ENCODE assay signal across 1 cellular context in the genomic region with DNA sequence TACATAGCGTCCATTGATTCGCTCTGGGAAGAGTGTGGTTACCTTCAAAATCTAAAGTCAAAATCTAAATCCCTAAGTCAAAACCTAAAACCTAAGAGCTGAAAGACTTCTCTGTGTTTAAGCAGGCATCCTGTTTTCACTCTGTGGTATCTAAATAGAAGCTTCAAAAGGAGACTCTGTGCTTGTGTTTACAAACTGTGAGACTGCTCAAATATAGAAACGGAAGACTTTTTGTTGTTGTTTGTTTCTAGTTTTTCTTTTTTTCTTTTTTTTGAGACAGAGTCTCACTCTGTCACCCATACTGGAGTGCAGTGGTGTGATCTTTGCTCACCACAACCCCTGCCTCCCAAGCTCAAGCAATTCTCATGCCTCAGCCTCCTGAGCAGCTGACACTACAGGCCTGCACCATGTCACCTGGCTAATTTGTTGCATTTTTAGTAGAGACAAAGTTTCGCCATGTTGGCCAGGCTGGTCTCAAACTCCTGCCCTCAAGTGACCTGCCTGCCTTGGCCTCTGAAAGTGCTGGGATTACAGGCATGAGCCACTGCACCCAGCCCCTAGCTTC.
TF ChIP-seq lines count a peak whose summit lies in the region.

No MANE protein-coding gene starts in this region.

TF ChIP-seq in HepG2, 621 proteins besides CTCF, POLR2A, EP300 and RAD21 (continued from another document and continues in another):
- TF ChIP-seq, protein P1, sequence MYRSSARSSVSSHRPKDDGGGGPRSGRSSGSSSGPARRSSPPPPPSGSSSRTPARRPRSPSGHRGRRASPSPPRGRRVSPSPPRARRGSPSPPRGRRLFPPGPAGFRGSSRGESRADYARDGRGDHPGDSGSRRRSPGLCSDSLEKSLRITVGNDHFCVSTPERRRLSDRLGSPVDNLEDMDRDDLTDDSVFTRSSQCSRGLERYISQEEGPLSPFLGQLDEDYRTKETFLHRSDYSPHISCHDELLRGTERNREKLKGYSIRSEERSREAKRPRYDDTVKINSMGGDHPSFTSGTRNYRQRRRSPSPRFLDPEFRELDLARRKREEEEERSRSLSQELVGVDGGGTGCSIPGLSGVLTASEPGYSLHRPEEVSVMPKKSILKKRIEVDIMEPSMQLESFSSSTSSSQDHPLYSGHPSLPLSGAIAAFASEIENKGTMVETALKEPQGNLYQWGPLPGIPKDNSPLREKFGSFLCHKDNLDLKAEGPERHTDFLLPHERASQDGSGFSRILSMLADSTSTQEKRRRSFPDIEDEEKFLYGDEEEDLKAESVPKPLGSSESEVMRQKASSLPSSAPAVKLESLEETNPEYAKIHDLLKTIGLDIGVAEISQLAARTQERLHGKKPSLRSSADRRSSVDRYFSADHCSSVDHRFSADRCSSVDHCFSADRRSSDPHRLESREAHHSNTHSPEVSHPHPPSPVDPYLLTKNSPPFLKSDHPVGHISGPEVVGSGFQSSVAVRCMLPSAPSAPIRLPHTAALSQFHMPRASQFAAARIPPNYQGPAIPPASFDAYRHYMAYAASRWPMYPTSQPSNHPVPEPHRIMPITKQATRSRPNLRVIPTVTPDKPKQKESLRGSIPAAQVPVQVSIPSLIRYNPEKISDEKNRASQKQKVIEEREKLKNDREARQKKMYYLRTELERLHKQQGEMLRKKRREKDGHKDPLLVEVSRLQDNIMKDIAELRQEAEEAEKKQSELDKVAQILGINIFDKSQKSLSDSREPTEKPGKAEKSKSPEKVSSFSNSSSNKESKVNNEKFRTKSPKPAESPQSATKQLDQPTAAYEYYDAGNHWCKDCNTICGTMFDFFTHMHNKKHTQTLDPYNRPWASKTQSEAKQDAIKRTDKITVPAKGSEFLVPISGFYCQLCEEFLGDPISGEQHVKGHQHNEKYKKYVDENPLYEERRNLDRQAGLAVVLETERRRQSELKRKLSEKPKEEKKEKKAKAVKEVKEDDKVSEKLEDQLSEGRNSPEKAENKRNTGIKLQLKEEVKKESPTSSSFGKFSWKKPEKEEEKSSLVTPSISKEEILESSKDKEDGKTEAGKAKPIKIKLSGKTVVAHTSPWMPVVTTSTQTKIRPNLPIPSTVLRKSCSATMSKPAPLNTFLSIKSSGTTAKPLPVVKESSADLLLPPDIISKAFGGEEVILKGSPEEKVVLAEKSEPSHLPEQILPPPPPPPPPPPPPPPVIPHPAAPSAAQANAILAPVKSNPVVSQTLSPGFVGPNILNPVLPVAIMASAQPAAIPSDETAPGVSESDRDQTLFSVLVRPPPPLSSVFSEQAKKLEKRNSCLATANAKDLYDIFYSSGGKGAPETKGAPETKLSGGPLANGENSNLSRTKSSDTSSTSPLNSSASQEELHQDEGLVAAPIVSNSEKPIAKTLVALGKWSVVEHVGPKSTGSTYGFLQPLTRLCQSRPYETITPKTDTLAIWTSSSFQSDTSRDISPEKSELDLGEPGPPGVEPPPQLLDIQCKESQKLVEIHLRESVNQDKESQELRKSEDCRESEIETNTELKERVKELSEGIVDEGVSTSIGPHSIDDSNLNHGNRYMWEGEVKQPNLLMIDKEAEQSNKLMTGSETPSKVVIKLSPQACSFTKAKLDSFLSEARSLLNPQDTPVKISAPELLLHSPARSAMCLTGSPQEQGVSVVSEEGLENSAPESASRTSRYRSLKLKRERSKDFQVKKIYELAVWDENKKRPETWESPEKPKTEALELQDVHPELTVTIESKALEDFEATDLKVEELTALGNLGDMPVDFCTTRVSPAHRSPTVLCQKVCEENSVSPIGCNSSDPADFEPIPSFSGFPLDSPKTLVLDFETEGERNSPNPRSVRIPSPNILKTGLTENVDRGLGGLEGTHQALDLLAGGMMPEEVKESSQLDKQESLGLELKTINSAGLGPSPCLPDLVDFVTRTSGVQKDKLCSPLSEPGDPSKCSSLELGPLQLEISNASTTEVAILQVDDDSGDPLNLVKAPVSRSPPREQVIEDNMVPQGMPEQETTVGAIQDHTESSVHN (CRISPR knock-in tag; IDR thresholded peaks at IDR 0.05): no peak
- TF ChIP-seq, protein P2, sequence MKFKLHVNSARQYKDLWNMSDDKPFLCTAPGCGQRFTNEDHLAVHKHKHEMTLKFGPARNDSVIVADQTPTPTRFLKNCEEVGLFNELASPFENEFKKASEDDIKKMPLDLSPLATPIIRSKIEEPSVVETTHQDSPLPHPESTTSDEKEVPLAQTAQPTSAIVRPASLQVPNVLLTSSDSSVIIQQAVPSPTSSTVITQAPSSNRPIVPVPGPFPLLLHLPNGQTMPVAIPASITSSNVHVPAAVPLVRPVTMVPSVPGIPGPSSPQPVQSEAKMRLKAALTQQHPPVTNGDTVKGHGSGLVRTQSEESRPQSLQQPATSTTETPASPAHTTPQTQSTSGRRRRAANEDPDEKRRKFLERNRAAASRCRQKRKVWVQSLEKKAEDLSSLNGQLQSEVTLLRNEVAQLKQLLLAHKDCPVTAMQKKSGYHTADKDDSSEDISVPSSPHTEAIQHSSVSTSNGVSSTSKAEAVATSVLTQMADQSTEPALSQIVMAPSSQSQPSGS (CRISPR knock-in tag; IDR thresholded peaks at IDR 0.05): no peak
- no peak for TF ChIP-seq SMAD3 (CRISPR knock-in tag; IDR thresholded peaks at IDR 0.05)
- no peak for TF ChIP-seq ZNF772 (CRISPR knock-in tag; IDR thresholded peaks at IDR 0.05)
- TF ChIP-seq, protein P3, sequence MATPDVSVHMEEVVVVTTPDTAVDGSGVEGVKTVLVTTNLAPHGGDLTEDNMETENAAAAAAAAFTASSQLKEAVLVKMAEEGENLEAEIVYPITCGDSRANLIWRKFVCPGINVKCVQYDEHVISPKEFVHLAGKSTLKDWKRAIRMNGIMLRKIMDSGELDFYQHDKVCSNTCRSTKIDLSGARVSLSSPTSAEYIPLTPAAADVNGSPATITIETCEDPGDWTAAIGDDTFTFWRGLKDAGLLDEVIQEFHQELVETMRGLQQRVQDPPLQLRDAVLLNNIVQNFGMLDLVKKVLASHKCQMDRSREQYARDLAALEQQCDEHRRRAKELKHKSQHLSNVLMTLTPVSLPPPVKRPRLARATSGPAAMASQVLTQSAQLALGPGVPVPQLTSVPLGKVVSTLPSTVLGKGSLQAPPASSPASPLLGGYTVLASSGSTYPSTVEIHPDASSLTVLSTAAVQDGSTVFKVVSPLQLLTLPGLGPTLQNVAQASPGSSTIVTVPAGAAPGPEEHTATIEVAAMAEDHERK (CRISPR knock-in tag; IDR thresholded peaks at IDR 0.05; ENCODE audit: low read depth): no peak
- no peak for TF ChIP-seq ZNF747 (CRISPR knock-in tag; IDR thresholded peaks at IDR 0.05; ENCODE audit: borderline replicate concordance)
- TF ChIP-seq TAF15 (IDR thresholded peaks at IDR 0.05; ENCODE audit: low read depth, low read length, poor library complexity, severe bottlenecking): no peak
- no peak for TF ChIP-seq ISX (CRISPR knock-in tag; conservative IDR thresholded peaks at IDR 0.05)
- TF ChIP-seq TBX2 (CRISPR knock-in tag; IDR thresholded peaks at IDR 0.05; ENCODE audit: borderline replicate concordance): no peak
- TF ChIP-seq, protein P4, sequence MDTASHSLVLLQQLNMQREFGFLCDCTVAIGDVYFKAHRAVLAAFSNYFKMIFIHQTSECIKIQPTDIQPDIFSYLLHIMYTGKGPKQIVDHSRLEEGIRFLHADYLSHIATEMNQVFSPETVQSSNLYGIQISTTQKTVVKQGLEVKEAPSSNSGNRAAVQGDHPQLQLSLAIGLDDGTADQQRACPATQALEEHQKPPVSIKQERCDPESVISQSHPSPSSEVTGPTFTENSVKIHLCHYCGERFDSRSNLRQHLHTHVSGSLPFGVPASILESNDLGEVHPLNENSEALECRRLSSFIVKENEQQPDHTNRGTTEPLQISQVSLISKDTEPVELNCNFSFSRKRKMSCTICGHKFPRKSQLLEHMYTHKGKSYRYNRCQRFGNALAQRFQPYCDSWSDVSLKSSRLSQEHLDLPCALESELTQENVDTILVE (CRISPR knock-in tag; IDR thresholded peaks at IDR 0.05): no peak
- TF ChIP-seq, protein P5, sequence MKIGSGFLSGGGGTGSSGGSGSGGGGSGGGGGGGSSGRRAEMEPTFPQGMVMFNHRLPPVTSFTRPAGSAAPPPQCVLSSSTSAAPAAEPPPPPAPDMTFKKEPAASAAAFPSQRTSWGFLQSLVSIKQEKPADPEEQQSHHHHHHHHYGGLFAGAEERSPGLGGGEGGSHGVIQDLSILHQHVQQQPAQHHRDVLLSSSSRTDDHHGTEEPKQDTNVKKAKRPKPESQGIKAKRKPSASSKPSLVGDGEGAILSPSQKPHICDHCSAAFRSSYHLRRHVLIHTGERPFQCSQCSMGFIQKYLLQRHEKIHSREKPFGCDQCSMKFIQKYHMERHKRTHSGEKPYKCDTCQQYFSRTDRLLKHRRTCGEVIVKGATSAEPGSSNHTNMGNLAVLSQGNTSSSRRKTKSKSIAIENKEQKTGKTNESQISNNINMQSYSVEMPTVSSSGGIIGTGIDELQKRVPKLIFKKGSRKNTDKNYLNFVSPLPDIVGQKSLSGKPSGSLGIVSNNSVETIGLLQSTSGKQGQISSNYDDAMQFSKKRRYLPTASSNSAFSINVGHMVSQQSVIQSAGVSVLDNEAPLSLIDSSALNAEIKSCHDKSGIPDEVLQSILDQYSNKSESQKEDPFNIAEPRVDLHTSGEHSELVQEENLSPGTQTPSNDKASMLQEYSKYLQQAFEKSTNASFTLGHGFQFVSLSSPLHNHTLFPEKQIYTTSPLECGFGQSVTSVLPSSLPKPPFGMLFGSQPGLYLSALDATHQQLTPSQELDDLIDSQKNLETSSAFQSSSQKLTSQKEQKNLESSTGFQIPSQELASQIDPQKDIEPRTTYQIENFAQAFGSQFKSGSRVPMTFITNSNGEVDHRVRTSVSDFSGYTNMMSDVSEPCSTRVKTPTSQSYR (CRISPR knock-in tag; IDR thresholded peaks at IDR 0.05; ENCODE audit: borderline replicate concordance): no peak
- TF ChIP-seq ZNF776 (CRISPR knock-in tag; IDR thresholded peaks at IDR 0.05): no peak
- TF ChIP-seq POLR2G (IDR thresholded peaks at IDR 0.05; ENCODE audit: low read depth, low read length): no peak
- TF ChIP-seq, protein P6, sequence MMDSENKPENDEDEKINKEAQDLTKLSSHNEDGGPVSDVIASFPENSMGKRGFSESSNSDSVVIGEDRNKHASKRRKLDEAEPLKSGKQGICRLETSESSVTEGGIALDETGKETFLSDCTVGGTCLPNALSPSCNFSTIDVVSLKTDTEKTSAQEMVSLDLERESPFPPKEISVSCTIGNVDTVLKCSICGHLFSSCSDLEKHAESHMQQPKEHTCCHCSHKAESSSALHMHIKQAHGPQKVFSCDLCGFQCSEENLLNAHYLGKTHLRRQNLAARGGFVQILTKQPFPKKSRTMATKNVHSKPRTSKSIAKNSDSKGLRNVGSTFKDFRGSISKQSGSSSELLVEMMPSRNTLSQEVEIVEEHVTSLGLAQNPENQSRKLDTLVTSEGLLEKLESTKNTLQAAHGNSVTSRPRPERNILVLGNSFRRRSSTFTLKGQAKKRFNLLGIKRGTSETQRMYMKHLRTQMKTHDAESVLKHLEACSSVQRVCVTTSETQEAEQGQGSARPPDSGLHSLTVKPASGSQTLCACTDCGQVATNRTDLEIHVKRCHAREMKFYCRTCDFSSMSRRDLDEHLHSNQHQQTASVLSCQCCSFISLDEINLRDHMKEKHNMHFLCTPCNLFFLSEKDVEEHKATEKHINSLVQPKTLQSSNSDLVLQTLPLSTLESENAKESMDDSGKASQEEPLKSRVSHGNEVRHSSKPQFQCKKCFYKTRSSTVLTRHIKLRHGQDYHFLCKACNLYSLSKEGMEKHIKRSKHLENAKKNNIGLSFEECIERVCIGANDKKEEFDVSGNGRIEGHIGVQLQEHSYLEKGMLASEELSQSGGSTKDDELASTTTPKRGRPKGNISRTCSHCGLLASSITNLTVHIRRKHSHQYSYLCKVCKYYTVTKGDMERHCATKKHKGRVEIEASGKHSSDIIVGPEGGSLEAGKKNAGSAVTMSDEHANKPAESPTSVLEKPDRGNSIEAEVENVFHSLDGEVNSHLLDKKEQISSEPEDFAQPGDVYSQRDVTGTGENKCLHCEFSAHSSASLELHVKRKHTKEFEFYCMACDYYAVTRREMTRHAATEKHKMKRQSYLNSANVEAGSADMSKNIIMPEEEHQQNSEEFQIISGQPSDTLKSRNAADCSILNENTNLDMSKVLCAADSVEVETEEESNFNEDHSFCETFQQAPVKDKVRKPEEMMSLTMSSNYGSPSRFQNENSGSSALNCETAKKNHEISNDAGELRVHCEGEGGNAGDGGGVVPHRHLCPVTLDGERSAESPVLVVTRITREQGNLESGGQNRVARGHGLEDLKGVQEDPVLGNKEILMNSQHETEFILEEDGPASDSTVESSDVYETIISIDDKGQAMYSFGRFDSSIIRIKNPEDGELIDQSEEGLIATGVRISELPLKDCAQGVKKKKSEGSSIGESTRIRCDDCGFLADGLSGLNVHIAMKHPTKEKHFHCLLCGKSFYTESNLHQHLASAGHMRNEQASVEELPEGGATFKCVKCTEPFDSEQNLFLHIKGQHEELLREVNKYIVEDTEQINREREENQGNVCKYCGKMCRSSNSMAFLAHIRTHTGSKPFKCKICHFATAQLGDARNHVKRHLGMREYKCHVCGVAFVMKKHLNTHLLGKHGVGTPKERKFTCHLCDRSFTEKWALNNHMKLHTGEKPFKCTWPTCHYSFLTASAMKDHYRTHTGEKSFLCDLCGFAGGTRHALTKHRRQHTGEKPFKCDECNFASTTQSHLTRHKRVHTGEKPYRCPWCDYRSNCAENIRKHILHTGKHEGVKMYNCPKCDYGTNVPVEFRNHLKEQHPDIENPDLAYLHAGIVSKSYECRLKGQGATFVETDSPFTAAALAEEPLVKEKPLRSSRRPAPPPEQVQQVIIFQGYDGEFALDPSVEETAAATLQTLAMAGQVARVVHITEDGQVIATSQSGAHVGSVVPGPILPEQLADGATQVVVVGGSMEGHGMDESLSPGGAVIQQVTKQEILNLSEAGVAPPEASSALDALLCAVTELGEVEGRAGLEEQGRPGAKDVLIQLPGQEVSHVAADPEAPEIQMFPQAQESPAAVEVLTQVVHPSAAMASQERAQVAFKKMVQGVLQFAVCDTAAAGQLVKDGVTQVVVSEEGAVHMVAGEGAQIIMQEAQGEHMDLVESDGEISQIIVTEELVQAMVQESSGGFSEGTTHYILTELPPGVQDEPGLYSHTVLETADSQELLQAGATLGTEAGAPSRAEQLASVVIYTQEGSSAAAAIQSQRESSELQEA (CRISPR knock-in tag; IDR thresholded peaks at IDR 0.05; ENCODE audit: not compliant biosample characterization): no peak
- no peak for TF ChIP-seq TAF1 (CRISPR knock-in tag; IDR thresholded peaks at IDR 0.05)
- no peak for TF ChIP-seq NR3C1 (CRISPR knock-in tag; IDR thresholded peaks at IDR 0.05)
- TF ChIP-seq ZNF12 (CRISPR knock-in tag; IDR thresholded peaks at IDR 0.05): no peak
- TF ChIP-seq ESRRA (CRISPR knock-in tag; IDR thresholded peaks at IDR 0.05; ENCODE audit: low read depth): no peak
- TF ChIP-seq GZF1 (CRISPR knock-in tag; IDR thresholded peaks at IDR 0.05): no peak
- TF ChIP-seq CENPT (CRISPR knock-in tag; IDR thresholded peaks at IDR 0.05; ENCODE audit: low read depth): no peak
- peak; percentile 29; the same call in 1 of the 2 replicates for TF ChIP-seq ZFX (CRISPR knock-in tag; IDR thresholded peaks at IDR 0.05; ENCODE audit: low read depth)
- TF ChIP-seq, protein P7, sequence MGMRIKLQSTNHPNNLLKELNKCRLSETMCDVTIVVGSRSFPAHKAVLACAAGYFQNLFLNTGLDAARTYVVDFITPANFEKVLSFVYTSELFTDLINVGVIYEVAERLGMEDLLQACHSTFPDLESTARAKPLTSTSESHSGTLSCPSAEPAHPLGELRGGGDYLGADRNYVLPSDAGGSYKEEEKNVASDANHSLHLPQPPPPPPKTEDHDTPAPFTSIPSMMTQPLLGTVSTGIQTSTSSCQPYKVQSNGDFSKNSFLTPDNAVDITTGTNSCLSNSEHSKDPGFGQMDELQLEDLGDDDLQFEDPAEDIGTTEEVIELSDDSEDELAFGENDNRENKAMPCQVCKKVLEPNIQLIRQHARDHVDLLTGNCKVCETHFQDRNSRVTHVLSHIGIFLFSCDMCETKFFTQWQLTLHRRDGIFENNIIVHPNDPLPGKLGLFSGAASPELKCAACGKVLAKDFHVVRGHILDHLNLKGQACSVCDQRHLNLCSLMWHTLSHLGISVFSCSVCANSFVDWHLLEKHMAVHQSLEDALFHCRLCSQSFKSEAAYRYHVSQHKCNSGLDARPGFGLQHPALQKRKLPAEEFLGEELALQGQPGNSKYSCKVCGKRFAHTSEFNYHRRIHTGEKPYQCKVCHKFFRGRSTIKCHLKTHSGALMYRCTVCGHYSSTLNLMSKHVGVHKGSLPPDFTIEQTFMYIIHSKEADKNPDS (CRISPR knock-in tag; IDR thresholded peaks at IDR 0.05): no peak
- TF ChIP-seq NFRKB (IDR thresholded peaks at IDR 0.05): no peak
- TF ChIP-seq ZNF883 (CRISPR knock-in tag; IDR thresholded peaks at IDR 0.05; ENCODE audit: not compliant biosample characterization): no peak
- TF ChIP-seq ZSCAN25 (CRISPR knock-in tag; IDR thresholded peaks at IDR 0.05): no peak
